7 cellular contexts compared by ENCODE assay signal in genomic region chr1:214549604-214550338, GRCh38. TPM values are rescaled to one million over a fixed set of nuclear protein-coding genes. Genes with fewer than 3 reads are reported as not detected.
A peak's percentile ranks its signal among the peaks of the same experiment; 100 is the strongest.
DNase-seq lines count a peak whose midpoint lies in the region; ATAC-seq and TF ChIP-seq lines count a peak whose summit lies in the region.

No MANE protein-coding gene starts in this region.

- TF ChIP-seq CTCF in fibroblast of lung (conservative IDR thresholded peaks at IDR 0.05 in 1 of 2, IDR thresholded peaks at IDR 0.05 in 1 of 2; ENCODE audit: low read depth in 1 of 2, low read length in 2 of 2): peak; percentile 41 to 51
- peak in 3 of 5 experiments; percentile 20 to 36 (median 22) for TF ChIP-seq CTCF in gastrocnemius medialis (IDR thresholded peaks at IDR 0.05 in 4 of 5, conservative IDR thresholded peaks at IDR 0.05 in 1 of 5)
- no peak for TF ChIP-seq CTCF in lower leg skin (IDR thresholded peaks at IDR 0.05)

- DNase-seq in GM23248: peak; percentile 75
- DNase-seq in RKO (ENCODE audit: low spot score): peak; percentile 76
- DNase-seq in fibroblast of lung (ENCODE audit: low read depth in 2 of 2): peak; percentile 56 to 60
- DNase-seq in gastrocnemius medialis: no peak
- DNase-seq in lower leg skin (ENCODE audit: low spot score in 2 of 2): no peak
- no peak for DNase-seq in germinal center (ENCODE audit: low spot score)

- H3K4me1 ChIP-seq in GM23248 (ENCODE audit: insufficient read depth) (peaks cover 44% of the 10 kb centered on the region), fibroblast of lung (ENCODE audit: control insufficient read depth, extremely low read depth, insufficient read depth, low read length) (peaks cover 4% of the 10 kb centered on the region), gastrocnemius medialis (peaks cover 52 to 54% of the 10 kb centered on the region in 2 donors)

- ATAC-seq in gastrocnemius medialis (peak in 1 of 2 donors; percentile 18), HG02973 (IDR thresholded peaks at IDR 0.05; ENCODE audit: unreplicated experiment) (no peak)

- peak overlapping the region; percentile 96 for H3K27ac ChIP-seq in GM23248
- no peak overlapping the region for H3K27ac ChIP-seq in fibroblast of lung (ENCODE audit: insufficient read depth, low read length)
- peak overlapping the region; percentile 93 to 99 (median 95) for H3K27ac ChIP-seq in gastrocnemius medialis

- in situ Hi-C loops in GM23248 (cut with MboI): no loop called here
- in situ Hi-C loops in gastrocnemius medialis (cut with MboI; ENCODE audit: low sequenced_read_pairs in 4 of 4): no loop called here

- H2AFZ ChIP-seq in GM23248 (no peak overlapping the region), fibroblast of lung (ENCODE audit: low read length) (no peak overlapping the region)

- TF ChIP-seq POLR2A in gastrocnemius medialis (IDR thresholded peaks at IDR 0.05) (no peak), lower leg skin (IDR thresholded peaks at IDR 0.05) (no peak)

- H3K4me3 ChIP-seq in GM23248 (peak overlapping the region; percentile 91), fibroblast of lung (replicated peaks in 1 of 4; ENCODE audit: control extremely low read depth in 1 of 4, insufficient read depth in 1 of 4, low read depth in 3 of 4, low read length in 4 of 4) (peak overlapping the region; percentile 77 to 94 (median 86)), gastrocnemius medialis (peak overlapping the region; percentile 68 to 96 (median 87)), lower leg skin (ENCODE audit: low read depth, poor library complexity, severe bottlenecking) (no peak overlapping the region)

- 32 to 34% methylated on average over 10 of the region's 10 CpGs for WGBS in GM23248 (ENCODE audit: low coverage in 1 of 2, low lambda C conversion rate in 2 of 2, missing lambda C conversion rate in 2 of 2), 2 experiments
- WGBS in lower leg skin, 2 donors: 23 to 37% methylated on average over 10 of the region's 10 CpGs

- H3K79me2 ChIP-seq in GM23248 (ENCODE audit: insufficient read depth) (peaks cover 65% of the 10 kb centered on the region), fibroblast of lung (ENCODE audit: control insufficient read depth, insufficient read depth, low read length) (peaks cover 66% of the 10 kb centered on the region)

- H3K4me2 ChIP-seq in GM23248 (ENCODE audit: unreplicated experiment) (peak overlapping the region; percentile 93), fibroblast of lung (ENCODE audit: extremely low read depth, insufficient read depth, low read length) (peak overlapping the region; percentile 86)

- H3K27me3 ChIP-seq in GM23248 (replicated peaks; ENCODE audit: insufficient read depth) (no peaks in the 10 kb centered on the region), fibroblast of lung (ENCODE audit: control insufficient read depth, insufficient read depth, low read length) (no peaks in the 10 kb centered on the region), gastrocnemius medialis (no peaks in the 10 kb centered on the region)

- H3K36me3 ChIP-seq in GM23248 (ENCODE audit: low read depth) (no peaks in the 10 kb centered on the region), fibroblast of lung (ENCODE audit: control insufficient read depth, insufficient read depth, low read length) (no peaks in the 10 kb centered on the region), gastrocnemius medialis (no peaks in the 10 kb centered on the region)

- H4K20me1 ChIP-seq in GM23248 (ENCODE audit: insufficient read depth): peaks cover 23% of the 10 kb centered on the region; the same call in 1 of the 2 replicates
- no peaks in the 10 kb centered on the region for H4K20me1 ChIP-seq in fibroblast of lung (ENCODE audit: control insufficient read depth, extremely low read depth, insufficient read depth, low read length)

- peak overlapping the region; percentile 91 for H3K9ac ChIP-seq in GM23248
- H3K9ac ChIP-seq in fibroblast of lung (ENCODE audit: insufficient read depth, low read length): no peak overlapping the region

- no peaks in the 10 kb centered on the region for H3K9me3 ChIP-seq in GM23248 (ENCODE audit: low read depth)
- H3K9me3 ChIP-seq in fibroblast of lung (ENCODE audit: control insufficient read depth, insufficient read depth, low read depth, low read length): no peaks in the 10 kb centered on the region
- no peaks in the 10 kb centered on the region for H3K9me3 ChIP-seq in gastrocnemius medialis

- no peaks in the 10 kb centered on the region for H3K9me2 ChIP-seq in GM23248 (ENCODE audit: insufficient read depth)

- intact Hi-C loops in gastrocnemius medialis (cut with DNase I; ENCODE audit: low total_unique reads) (loop anchor here (1.0 to 2.0 kb wide), 2 partner anchors 33 to 214 kb away; no protein-coding TSS in a partner anchor), lower leg skin (cut with DNase I; ENCODE audit: low total_unique reads) (no loop called here)

- peaks cover 23% of the 10 kb centered on the region for H3F3A ChIP-seq in GM23248 (ENCODE audit: insufficient read depth)

RNA-seq across cellular contexts. Expression of gene PTPN14, which starts 1.6 kb away (rescaled TPM):
- 49.1 and 49.8 TPM in 2 replicates for total RNA-seq in GM23248 (2014; rRNA removed; shearing (Covaris generic))
- polyA plus RNA-seq in GM23248 (2016; fragmentation: Nextera tagmentation; extraction: Ambion mirVana) (38.7 and 41.4 TPM in 2 replicates), fibroblast of lung (38.7 and 46.7 TPM in 2 replicates)
- total RNA-seq in fibroblast of lung (34.9 and 56.1 TPM in 2 replicates), gastrocnemius medialis (10 to 100 TPM; 42.8 to 63.8 (median 50.4) TPM), lower leg skin (100 to 1,000 TPM in 1 of 4 donors, 10 to 100 TPM in 3; 59.4 to 118 (median 66.1) TPM)
- polyA plus RNA-seq in fibroblast of lung (2012): 21.1 and 27.7 TPM in 2 replicates
- polyA minus RNA-seq in fibroblast of lung (ENCODE audit: low replicate concordance): 78.5 and 103 TPM in 2 replicates

RNA-seq across cellular contexts. Expression of gene CENPF, which starts 53.2 kb away (rescaled TPM):
- 15.2 and 25.9 TPM in 2 replicates for total RNA-seq in GM23248 (2014; rRNA removed; shearing (Covaris generic))
- polyA plus RNA-seq in GM23248 (2016; fragmentation: Nextera tagmentation; extraction: Ambion mirVana) (24.2 and 29.1 TPM in 2 replicates), fibroblast of lung (12.0 and 41.1 TPM in 2 replicates)
- total RNA-seq in fibroblast of lung (2.3 and 13.2 TPM in 2 replicates), gastrocnemius medialis (1 to 10 TPM in 2 of 4 donors, under 1 TPM in 2; 0.25 to 1.9 (median 0.92) TPM), lower leg skin (1 to 10 TPM; 2.5 to 7.0 (median 3.0) TPM)
- 8.2 and 43.0 TPM in 2 replicates for polyA plus RNA-seq in fibroblast of lung (2012)
- polyA minus RNA-seq in fibroblast of lung (ENCODE audit: low replicate concordance): 2.6 and 3.4 TPM in 2 replicates

Comparison
In these comparisons a context has a peak if more than half of its experiments do, and no peak if none do; other contexts are left out.
1. DNase-seq: peak in GM23248 (single experiment), RKO (single experiment) and fibroblast of lung (2 of 2); none in gastrocnemius medialis (0 of 2), lower leg skin (0 of 2) and germinal center (single experiment).
2. CTCF ChIP-seq: peak in fibroblast of lung (2 of 2) and gastrocnemius medialis (3 of 5); none in lower leg skin (0 of 3).